23 cellular contexts compared by ENCODE assay signal in genomic region chr4:181432347-181432746, GRCh38.
"Had no signal": no experiment of that assay in that cellular context is flagged by ENCODE, and none has a peak within 500 bp of the region (broad histone marks: within the 10 kb centered on the region; RNA-seq: fewer than 3 reads in every experiment).

No MANE protein-coding gene starts in this region.

- H3K27ac Mint-ChIP-seq: activated CD8-positive, alpha-beta T cell treated with anti-CD3 and anti-CD28 coated beads for 36 hours; activated naive CD8-positive, alpha-beta T cell; T-helper 17 cell had no signal

- H3K27me3 Mint-ChIP-seq: activated CD8-positive, alpha-beta T cell treated with anti-CD3 and anti-CD28 coated beads for 36 hours; activated naive CD8-positive, alpha-beta T cell; central memory CD8-positive, alpha-beta T cell; T-helper 17 cell had no signal

- H3K4me1 ChIP-seq: foreskin keratinocyte, tibial nerve, uterus had no signal

- ATAC-seq: activated CD8-positive, alpha-beta T cell treated with anti-CD3 and anti-CD28 coated beads for 36 hours; activated T-cell treated with anti-CD3 and anti-CD28 coated beads, Interleukin-2, amount 50 U/mL, for 4 hours; foreskin keratinocyte; left colon; right cardiac atrium; T-helper 17 cell had no signal

- H3K4me1 Mint-ChIP-seq: central memory CD8-positive, alpha-beta T cell; T-helper 17 cell had no signal

- DNase-seq: activated CD4-positive, alpha-beta T cell treated with anti-CD3 and anti-CD28 coated beads for 48 hours; activated CD8-positive, alpha-beta T cell treated with anti-CD3 and anti-CD28 coated beads for 36 hours; activated effector memory CD4-positive, alpha-beta T cell treated with anti-CD3 and anti-CD28 coated beads, Interleukin-2, amount 50 U/mL, for 16 hours; activated T-cell treated with anti-CD3 and anti-CD28 coated beads, Interleukin-2, amount 50 U/mL, for 4 hours; amniotic stem cell; brain microvascular endothelial cell; effector memory CD4-positive, alpha-beta T cell; foreskin keratinocyte; left colon; midbrain; occipital lobe; small intestine; stimulated activated CD4-positive, alpha-beta T cell treated with anti-CD3 and anti-CD28 coated beads, Interleukin-4, amount 100 ng/mL, for 24 hours; stimulated activated naive CD4-positive, alpha-beta T cell; substantia nigra; T-helper 17 cell; uterus had no signal

- H3K27me3 ChIP-seq: brain microvascular endothelial cell, foreskin keratinocyte, tibial nerve, uterus had no signal

- H3K36me3 Mint-ChIP-seq: activated naive CD8-positive, alpha-beta T cell had no signal

- H3K4me3 ChIP-seq: coronary artery, lung, uterus had no signal

- H3K36me3 ChIP-seq: brain microvascular endothelial cell, tibial nerve, uterus had no signal

- H3K9me3 ChIP-seq: tibial nerve, uterus had no signal

- H3K4me3 Mint-ChIP-seq: activated CD8-positive, alpha-beta T cell treated with anti-CD3 and anti-CD28 coated beads for 36 hours; activated naive CD8-positive, alpha-beta T cell; activated T-cell treated with anti-CD3 and anti-CD28 coated beads, Interleukin-2, amount 50 U/mL, for 4 hours; central memory CD8-positive, alpha-beta T cell; T-helper 17 cell had no signal
